ENCODE assay signal across 24 cellular contexts in genomic region chr13:83450586-83450985, GRCh38.
DNase-seq lines count a peak whose midpoint lies in the region; ATAC-seq and TF ChIP-seq lines count a peak whose summit lies in the region.
"Had no signal": no experiment of that assay in that cellular context is flagged by ENCODE, and none has a peak within 500 bp of the region (broad histone marks: within the 10 kb centered on the region; RNA-seq: fewer than 3 reads in every experiment).

No MANE protein-coding gene starts in this region.

- no peaks in the 10 kb centered on the region for H3K36me3 ChIP-seq in mammary epithelial cell (ENCODE audit: insufficient read depth, low read length)
- H3K36me3 ChIP-seq: brain microvascular endothelial cell, pancreas, tibial artery, WERI-Rb-1 had no signal

- H3K27ac ChIP-seq in mammary epithelial cell (ENCODE audit: insufficient read depth, low read depth, low read length) = peak overlapping the region; percentile 48
- H3K27ac ChIP-seq: pancreas, tibial artery, WERI-Rb-1 had no signal

- no peak for ATAC-seq in left lobe of liver
- ATAC-seq in HG03097 (IDR thresholded peaks at IDR 0.05; ENCODE audit: low FRiP score, unreplicated experiment) = no peak
- ATAC-seq: CD8-positive, alpha-beta T cell; K562; natural killer cell treated with Interleukin-12 subunit alpha and Interleukin-12 subunit beta and Interleukin-15 and Interleukin-18, amount 100 ng/mL, for 72 hours; pancreas; right cardiac atrium; stimulated activated naive CD8-positive, alpha-beta T cell treated with anti-CD3 and anti-CD28 coated beads, Interleukin-15, amount 100 ng/mL, for 72 hours had no signal

- 0% methylated on average over 2 of the region's 2 CpGs for WGBS in mammary epithelial cell (ENCODE audit: low coverage, missing lambda C conversion rate)

- no peaks in the 10 kb centered on the region for H3K79me2 ChIP-seq in mammary epithelial cell (ENCODE audit: insufficient read depth, low read length)

- H3K9ac ChIP-seq in mammary epithelial cell (ENCODE audit: insufficient read depth, low read length) = no peak overlapping the region

- peak overlapping the region; percentile 69 for H2AFZ ChIP-seq in mammary epithelial cell (ENCODE audit: low read depth, low read length)

- dilution Hi-C loops in mammary epithelial cell (cut with HindIII; ENCODE audit: low sequenced_read_pairs) = no loop called here

- in situ Hi-C loops in mammary epithelial cell (cut with MboI; ENCODE audit: low sequenced_read_pairs in 2 of 2) = no loop called here

- H3K27me3 Mint-ChIP-seq in mesothelial cell of epicardium (ENCODE audit: low read depth) = no peaks in the 10 kb centered on the region
- H3K27me3 Mint-ChIP-seq: activated naive CD8-positive, alpha-beta T cell treated with anti-CD3 and anti-CD28 coated beads, Interleukin-2, amount 10 ng/mL, durations not matched to agents 7 days and 5 days; natural killer cell treated with Interleukin-12 subunit alpha and Interleukin-12 subunit beta and Interleukin-15 and Interleukin-18, amount 100 ng/mL, for 72 hours; stimulated activated naive CD8-positive, alpha-beta T cell treated with anti-CD3 and anti-CD28 coated beads, Interleukin-15, amount 100 ng/mL, for 72 hours had no signal

- TF ChIP-seq CTCF in mammary epithelial cell (conservative IDR thresholded peaks at IDR 0.05 in 1 of 2, IDR thresholded peaks at IDR 0.05 in 1 of 2; ENCODE audit: extremely low read depth in 1 of 2, insufficient read depth in 1 of 2, low read depth in 1 of 2, low read length in 2 of 2) (no peak), mesothelial cell of epicardium (IDR thresholded peaks at IDR 0.05; ENCODE audit: unreplicated experiment) (no peak)

- intact Hi-C loops in mammary epithelial cell (cut with micrococcal nuclease) = no loop called here

- BruUV-seq in mammary epithelial cell (replicated peaks; lab: Mats Ljungman, UMichigan) = no TSS peak

- DNase-seq in H4 (ENCODE audit: low spot score) = peak; percentile 4
- peak; percentile 68 for DNase-seq in NCI-H226
- DNase-seq in mammary epithelial cell = peak; percentile 7
- no peak for DNase-seq in mesothelial cell of epicardium (ENCODE audit: low spot score in 2 of 2, unreplicated experiment in 2 of 2)
- DNase-seq in left lobe of liver (ENCODE audit: low spot score) = no peak
- no peak for DNase-seq in DMS153 (lab: John Stamatoyannopoulos, UW)
- no peak for DNase-seq in GF-D8 (lab: John Stamatoyannopoulos, UW)
- DNase-seq: activated CD8-positive, alpha-beta memory T cell treated with anti-CD3 and anti-CD28 coated beads, Interleukin-2, amount 50 U/mL, for 4 hours; activated naive CD8-positive, alpha-beta T cell treated with anti-CD3 and anti-CD28 coated beads, Interleukin-2, amount 10 ng/mL, durations not matched to agents 7 days and 5 days; brain microvascular endothelial cell; CD8-positive, alpha-beta T cell; cortex of kidney; head of caudate nucleus; NCI-H2227 treated with DMSO at 0.1 percent for 48 hours; NCI-H82; pancreas; right cardiac atrium; stimulated activated naive CD8-positive, alpha-beta T cell treated with anti-CD3 and anti-CD28 coated beads, Interleukin-15, amount 100 ng/mL, for 72 hours; T-helper 2 cell; tibial artery; WERI-Rb-1 had no signal

- H3K4me1 Mint-ChIP-seq in mesothelial cell of epicardium = peaks cover 12% of the 10 kb centered on the region
- H3K4me1 Mint-ChIP-seq: activated naive CD8-positive, alpha-beta T cell treated with anti-CD3 and anti-CD28 coated beads, Interleukin-2, amount 10 ng/mL, durations not matched to agents 7 days and 5 days; stimulated activated naive CD8-positive, alpha-beta T cell treated with anti-CD3 and anti-CD28 coated beads, Interleukin-15, amount 100 ng/mL, for 72 hours had no signal

- H3K4me3 ChIP-seq in mammary epithelial cell (replicated peaks in 1 of 3; ENCODE audit: insufficient read depth in 1 of 3, low read depth in 2 of 3, low read length in 3 of 3) = no peak overlapping the region
- H3K4me3 ChIP-seq: K562, pancreas, tibial artery had no signal

- no peaks in the 10 kb centered on the region for H3K27me3 ChIP-seq in mammary epithelial cell (ENCODE audit: insufficient read depth, low read length)
- H3K27me3 ChIP-seq: brain microvascular endothelial cell, pancreas, tibial artery had no signal

- no peaks in the 10 kb centered on the region for H3K36me3 Mint-ChIP-seq in mesothelial cell of epicardium
- H3K36me3 Mint-ChIP-seq: activated naive CD8-positive, alpha-beta T cell treated with anti-CD3 and anti-CD28 coated beads, Interleukin-2, amount 10 ng/mL, durations not matched to agents 7 days and 5 days; CD8-positive, alpha-beta T cell; natural killer cell treated with Interleukin-12 subunit alpha and Interleukin-12 subunit beta and Interleukin-15 and Interleukin-18, amount 100 ng/mL, for 72 hours had no signal

- peaks cover 19% of the 10 kb centered on the region for H3K4me1 ChIP-seq in mammary epithelial cell (ENCODE audit: insufficient read depth, low read length)
- H3K4me1 ChIP-seq: pancreas had no signal

- H3K27ac Mint-ChIP-seq in mesothelial cell of epicardium = peak overlapping the region; percentile 79
- H3K27ac Mint-ChIP-seq: activated naive CD8-positive, alpha-beta T cell treated with anti-CD3 and anti-CD28 coated beads, Interleukin-2, amount 10 ng/mL, durations not matched to agents 7 days and 5 days; CD8-positive, alpha-beta T cell; natural killer cell treated with Interleukin-12 subunit alpha and Interleukin-12 subunit beta and Interleukin-15 and Interleukin-18, amount 100 ng/mL, for 72 hours; stimulated activated naive CD8-positive, alpha-beta T cell treated with anti-CD3 and anti-CD28 coated beads, Interleukin-15, amount 100 ng/mL, for 72 hours had no signal

- no peak overlapping the region for H3K4me3 Mint-ChIP-seq in mesothelial cell of epicardium
- H3K4me3 Mint-ChIP-seq: activated naive CD8-positive, alpha-beta T cell treated with anti-CD3 and anti-CD28 coated beads, Interleukin-2, amount 10 ng/mL, durations not matched to agents 7 days and 5 days; CD8-positive, alpha-beta T cell; natural killer cell treated with Interleukin-12 subunit alpha and Interleukin-12 subunit beta and Interleukin-15 and Interleukin-18, amount 100 ng/mL, for 72 hours; stimulated activated naive CD8-positive, alpha-beta T cell treated with anti-CD3 and anti-CD28 coated beads, Interleukin-15, amount 100 ng/mL, for 72 hours had no signal

- peak overlapping the region; percentile 35 for H3K4me2 ChIP-seq in mammary epithelial cell (ENCODE audit: insufficient read depth, low read depth, low read length)

- H3K9me3 Mint-ChIP-seq in mesothelial cell of epicardium = peaks cover 7% of the 10 kb centered on the region
- H3K9me3 Mint-ChIP-seq: stimulated activated naive CD8-positive, alpha-beta T cell treated with anti-CD3 and anti-CD28 coated beads, Interleukin-15, amount 100 ng/mL, for 72 hours had no signal

- CTCF ChIA-PET in mammary epithelial cell (lab: Charles Lee; ENCODE audit: low non-redundant PET) = interaction anchor here (0.6 kb wide), 1 partner anchor 245 kb away, joined by 4 read pairs; no protein-coding TSS in a partner anchor

- H4K20me1 ChIP-seq in mammary epithelial cell (ENCODE audit: insufficient read depth, low read length) = no peaks in the 10 kb centered on the region

- no peaks in the 10 kb centered on the region for H3K9me3 ChIP-seq in mammary epithelial cell (replicated peaks; ENCODE audit: insufficient read depth, low read length)
- H3K9me3 ChIP-seq: pancreas, tibial artery had no signal

Comparison
In these comparisons a context has a peak if more than half of its experiments do, and no peak if none do; other contexts are left out.
1. DNase-seq: peak in H4 (single experiment), NCI-H226 (single experiment) and mammary epithelial cell (single experiment); none in mesothelial cell of epicardium (0 of 2), left lobe of liver (single experiment), DMS153 (single experiment) and GF-D8 (single experiment).